Comparison of ENCODE assay signal across 1 cellular context in genomic region chr17:44326867-44327444, GRCh38.
A peak's percentile ranks its signal among the peaks of the same experiment; 100 is the strongest.
TF ChIP-seq lines count a peak whose summit lies in the region.

No MANE protein-coding gene starts in this region.

TF ChIP-seq in HepG2, 621 proteins besides CTCF, POLR2A, EP300 and RAD21 (continued from another document and continues in another):
- 0 out of 2 replicates have a peak, but pooled peaks have one; percentile 73 for TF ChIP-seq BCL3 (CRISPR knock-in tag; IDR thresholded peaks at IDR 0.05)
- peak in 1 of 2 experiments; percentile 82; a peak in 2 of 4 replicates for TF ChIP-seq KLF16 (CRISPR knock-in tag; IDR thresholded peaks at IDR 0.05)
- TF ChIP-seq FOXA3 (CRISPR knock-in tag; IDR thresholded peaks at IDR 0.05): peak; percentile 34; the same call in 1 of the 2 replicates
- TF ChIP-seq ZNF782 (CRISPR knock-in tag; IDR thresholded peaks at IDR 0.05; ENCODE audit: borderline replicate concordance): no peak
- TF ChIP-seq ELF3 (CRISPR knock-in tag; IDR thresholded peaks at IDR 0.05): 0 out of 2 replicates have a peak, but pooled peaks have one; percentile 30
- no peak for TF ChIP-seq CSRNP2 (CRISPR knock-in tag; conservative IDR thresholded peaks at IDR 0.05; ENCODE audit: low read depth)
- peak; percentile 91 for TF ChIP-seq MLX (CRISPR knock-in tag; IDR thresholded peaks at IDR 0.05)
- TF ChIP-seq ZFP91 (CRISPR knock-in tag; IDR thresholded peaks at IDR 0.05; ENCODE audit: borderline replicate concordance): peak; percentile 99
- TF ChIP-seq ISL2 (CRISPR knock-in tag; IDR thresholded peaks at IDR 0.05): 0 out of 2 replicates have a peak, but pooled peaks have one; percentile 29
- TF ChIP-seq TAF1 (CRISPR knock-in tag; IDR thresholded peaks at IDR 0.05): no peak
- TF ChIP-seq YEATS2 (CRISPR knock-in tag; IDR thresholded peaks at IDR 0.05; ENCODE audit: borderline replicate concordance): peak; percentile 89; the same call in 1 of the 2 replicates
- TF ChIP-seq FOXK1 (CRISPR knock-in tag; IDR thresholded peaks at IDR 0.05; ENCODE audit: borderline replicate concordance, low read depth): peak; percentile 55; the same call in 1 of the 2 replicates
- TF ChIP-seq ZNF703 (CRISPR knock-in tag; IDR thresholded peaks at IDR 0.05; ENCODE audit: borderline replicate concordance): no peak
- TF ChIP-seq ZGPAT (CRISPR knock-in tag; IDR thresholded peaks at IDR 0.05): peak; percentile 56; the same call in 1 of the 2 replicates
- no peak; the same call in 1 of the 2 replicates for TF ChIP-seq ETV5 (CRISPR knock-in tag; IDR thresholded peaks at IDR 0.05; ENCODE audit: borderline replicate concordance)
- no peak for TF ChIP-seq ZNF484 (CRISPR knock-in tag; IDR thresholded peaks at IDR 0.05; ENCODE audit: borderline replicate concordance, low read depth)
- TF ChIP-seq HNF4G (IDR thresholded peaks at IDR 0.05; ENCODE audit: borderline replicate concordance, low read depth, low read length): peak; percentile 21; the same call in 1 of the 2 replicates
- peak; percentile 42; the same call in 1 of the 2 replicates for TF ChIP-seq HNF4G (CRISPR knock-in tag; IDR thresholded peaks at IDR 0.05; ENCODE audit: borderline replicate concordance, low read depth)
- TF ChIP-seq RAD51 (IDR thresholded peaks at IDR 0.05; ENCODE audit: borderline replicate concordance): no peak
- 0 out of 2 replicates have a peak, but pooled peaks have one; percentile 64 for TF ChIP-seq ZBED4 (CRISPR knock-in tag; IDR thresholded peaks at IDR 0.05; ENCODE audit: borderline replicate concordance)
- TF ChIP-seq ZBTB42 (CRISPR knock-in tag; IDR thresholded peaks at IDR 0.05): no peak
- TF ChIP-seq JDP2 (CRISPR knock-in tag; IDR thresholded peaks at IDR 0.05; ENCODE audit: borderline replicate concordance): no peak
- no peak for TF ChIP-seq NBN (conservative IDR thresholded peaks at IDR 0.05)
- 0 out of 2 replicates have a peak, but pooled peaks have one; percentile 58 for TF ChIP-seq ADNP (CRISPR knock-in tag; IDR thresholded peaks at IDR 0.05)
- no peak for TF ChIP-seq HES4 (CRISPR knock-in tag; IDR thresholded peaks at IDR 0.05; ENCODE audit: borderline replicate concordance)
- TF ChIP-seq MAX (IDR thresholded peaks at IDR 0.05): peak; percentile 98
- TF ChIP-seq THAP7 (CRISPR knock-in tag; IDR thresholded peaks at IDR 0.05): no peak
- TF ChIP-seq FOXJ3 (CRISPR knock-in tag; IDR thresholded peaks at IDR 0.05; ENCODE audit: borderline replicate concordance): no peak
- 0 out of 2 replicates have a peak, but pooled peaks have one; percentile 48 for TF ChIP-seq ZMAT3 (CRISPR knock-in tag; conservative IDR thresholded peaks at IDR 0.05)
- 0 out of 2 replicates have a peak, but pooled peaks have one; percentile 40 for TF ChIP-seq ZNF761 (CRISPR knock-in tag; conservative IDR thresholded peaks at IDR 0.05)
- no peak for TF ChIP-seq TEAD2 (CRISPR knock-in tag; IDR thresholded peaks at IDR 0.05)
- TF ChIP-seq AHDC1 (CRISPR knock-in tag; IDR thresholded peaks at IDR 0.05; ENCODE audit: borderline replicate concordance): no peak
- TF ChIP-seq RELA (CRISPR knock-in tag; IDR thresholded peaks at IDR 0.05): no peak
- 0 out of 2 replicates have a peak, but pooled peaks have one; percentile 26 for TF ChIP-seq ZBTB43 (CRISPR knock-in tag; conservative IDR thresholded peaks at IDR 0.05)
- no peak for TF ChIP-seq GATA4 (IDR thresholded peaks at IDR 0.05; ENCODE audit: borderline replicate concordance, low read depth)
- TF ChIP-seq MNT (IDR thresholded peaks at IDR 0.05): peak; percentile 86
- peak; percentile 51 for TF ChIP-seq FOSL2 (CRISPR knock-in tag; IDR thresholded peaks at IDR 0.05)
